ENCODE assay signal across 44 cellular contexts in genomic region chr13:32302461-32302860, GRCh38. TPM values are rescaled to one million over a fixed set of nuclear protein-coding genes. Genes with fewer than 3 reads are reported as not detected.
"Had no signal": no experiment of that assay in that cellular context is flagged by ENCODE, and none has a peak within 500 bp of the region (broad histone marks: within the 10 kb centered on the region; RNA-seq: fewer than 3 reads in every experiment).

No MANE protein-coding gene starts in this region.

- H3K27me3 ChIP-seq: ascending aorta, body of pancreas, brain microvascular endothelial cell, breast epithelium had no signal

- H3K9me3 ChIP-seq: adrenal gland, ascending aorta, body of pancreas, breast epithelium had no signal

- H3K36me3 Mint-ChIP-seq: activated naive CD4-positive, alpha-beta T cell treated with anti-CD3 and anti-CD28 coated beads, Interleukin-2, amount 10 ng/mL, durations not matched to agents 7 days and 5 days; activated naive CD4-positive, alpha-beta T cell treated with anti-CD3 and anti-CD28 coated beads, Interleukin-2, amount 50 U/mL, for 24 hours; activated naive CD4-positive, alpha-beta T cell treated with anti-CD3 and anti-CD28 coated beads, Interleukin-2, amount 50 U/mL, for 72 hours; activated naive CD8-positive, alpha-beta T cell; activated naive CD8-positive, alpha-beta T cell treated with anti-CD3 and anti-CD28 coated beads for 36 hours; activated naive CD8-positive, alpha-beta T cell treated with anti-CD3 and anti-CD28 coated beads, Interleukin-2, amount 10 ng/mL, durations not matched to agents 7 days and 5 days; brain had no signal

- H3K27ac Mint-ChIP-seq: activated naive CD4-positive, alpha-beta T cell treated with anti-CD3 and anti-CD28 coated beads for 36 hours; activated naive CD4-positive, alpha-beta T cell treated with anti-CD3 and anti-CD28 coated beads, Interleukin-2, amount 10 ng/mL, durations not matched to agents 7 days and 5 days; activated naive CD4-positive, alpha-beta T cell treated with anti-CD3 and anti-CD28 coated beads, Interleukin-2, amount 50 U/mL, for 24 hours; activated naive CD4-positive, alpha-beta T cell treated with anti-CD3 and anti-CD28 coated beads, Interleukin-2, amount 50 U/mL, for 72 hours; activated naive CD8-positive, alpha-beta T cell; activated naive CD8-positive, alpha-beta T cell treated with anti-CD3 and anti-CD28 coated beads for 36 hours; activated naive CD8-positive, alpha-beta T cell treated with anti-CD3 and anti-CD28 coated beads, Interleukin-2, amount 10 ng/mL, durations not matched to agents 7 days and 5 days; activated naive CD8-positive, alpha-beta T cell treated with anti-CD3 and anti-CD28 coated beads, Interleukin-2, amount 50 U/mL, for 24 hours; activated T-cell treated with anti-CD3 and anti-CD28 coated beads, Interleukin-2, amount 50 U/mL, for 24 hours; activated T-cell treated with anti-CD3 and anti-CD28 coated beads, Interleukin-2, amount 50 U/mL, for 72 hours; activated T-helper 1 cell treated with anti-CD3 and anti-CD28 coated beads, Interleukin-12 subunit alpha, Interleukin-12 subunit beta, Interleukin-2, Interleukin-4 antibody, amounts not matched to agents 30 ng/mL and 10 ng/mL and 1 ng/mL, durations not matched to agents 14 hours and 24 hours and 36 hours; activated T-helper 17 cell treated with anti-CD3 and anti-CD28 coated beads, Interleukin-2, amount 50 U/mL, for 72 hours; activated T-helper 2 cell treated with anti-CD3 and anti-CD28 coated beads, Interferon-gamma antibody, Interleukin-2, Interleukin-4, amounts not matched to agents 10 μg/mL and 5 μg/mL and 100 μg/mL, durations not matched to agents 14 hours and 24 hours and 36 hours; brain had no signal

- H3K4me3 Mint-ChIP-seq: activated naive CD4-positive, alpha-beta T cell treated with anti-CD3 and anti-CD28 coated beads for 36 hours; activated naive CD4-positive, alpha-beta T cell treated with anti-CD3 and anti-CD28 coated beads, Interleukin-2, amount 10 ng/mL, durations not matched to agents 7 days and 5 days; activated naive CD4-positive, alpha-beta T cell treated with anti-CD3 and anti-CD28 coated beads, Interleukin-2, amount 50 U/mL, for 24 hours; activated naive CD8-positive, alpha-beta T cell; activated naive CD8-positive, alpha-beta T cell treated with anti-CD3 and anti-CD28 coated beads for 36 hours; activated naive CD8-positive, alpha-beta T cell treated with anti-CD3 and anti-CD28 coated beads, Interleukin-2, amount 10 ng/mL, durations not matched to agents 7 days and 5 days; activated naive CD8-positive, alpha-beta T cell treated with anti-CD3 and anti-CD28 coated beads, Interleukin-2, amount 50 U/mL, for 24 hours; activated T-cell treated with anti-CD3 and anti-CD28 coated beads, Interleukin-2, amount 50 U/mL, for 24 hours; activated T-cell treated with anti-CD3 and anti-CD28 coated beads, Interleukin-2, amount 50 U/mL, for 4 hours; activated T-cell treated with anti-CD3 and anti-CD28 coated beads, Interleukin-2, amount 50 U/mL, for 72 hours; activated T-helper 1 cell treated with anti-CD3 and anti-CD28 coated beads, Interleukin-12 subunit alpha, Interleukin-12 subunit beta, Interleukin-2, Interleukin-4 antibody, amounts not matched to agents 30 ng/mL and 10 ng/mL and 1 ng/mL, durations not matched to agents 14 hours and 24 hours and 36 hours; activated T-helper 17 cell treated with anti-CD3 and anti-CD28 coated beads, Interleukin-2, amount 50 U/mL, for 72 hours; brain; central memory CD8-positive, alpha-beta T cell had no signal

- H3K4me1 ChIP-seq: adrenal gland, ascending aorta, body of pancreas, breast epithelium had no signal

- H3K4me1 Mint-ChIP-seq: activated T-helper 17 cell treated with anti-CD3 and anti-CD28 coated beads, Interleukin-2, amount 50 U/mL, for 72 hours; central memory CD8-positive, alpha-beta T cell had no signal

- FAIRE-seq: astrocyte, bronchial epithelial cell had no signal

- DNase-seq: activated effector memory CD4-positive, alpha-beta T cell treated with anti-CD3 and anti-CD28 coated beads, Interleukin-2, amount 50 U/mL, for 16 hours; activated effector memory CD4-positive, alpha-beta T cell treated with Interleukin-2 at 50 U/mL for 16 hours; activated gamma-delta T cell; activated gamma-delta T cell treated with Interleukin-2 at 50 U/mL for 16 hours; activated naive CD4-positive, alpha-beta T cell; activated naive CD4-positive, alpha-beta T cell treated with anti-CD3 and anti-CD28 coated beads for 36 hours; activated naive CD4-positive, alpha-beta T cell treated with anti-CD3 and anti-CD28 coated beads, Interleukin-2, amount 10 ng/mL, durations not matched to agents 7 days and 5 days; activated naive CD4-positive, alpha-beta T cell treated with anti-CD3 and anti-CD28 coated beads, Interleukin-2, amount 50 U/mL, for 16 hours; activated naive CD4-positive, alpha-beta T cell treated with Interleukin-2 at 50 U/mL for 16 hours; activated naive CD8-positive, alpha-beta T cell treated with anti-CD3 and anti-CD28 coated beads for 36 hours; activated naive CD8-positive, alpha-beta T cell treated with anti-CD3 and anti-CD28 coated beads, Interleukin-2, amount 10 ng/mL, durations not matched to agents 7 days and 5 days; activated naive CD8-positive, alpha-beta T cell treated with anti-CD3 and anti-CD28 coated beads, Interleukin-2, amount 50 U/mL, for 24 hours; activated T-cell treated with anti-CD3 and anti-CD28 coated beads, Interleukin-2, amount 50 U/mL, for 1 hour; activated T-cell treated with anti-CD3 and anti-CD28 coated beads, Interleukin-2, amount 50 U/mL, for 24 hours; activated T-cell treated with anti-CD3 and anti-CD28 coated beads, Interleukin-2, amount 50 U/mL, for 4 hours; activated T-cell treated with anti-CD3 and anti-CD28 coated beads, Interleukin-2, amount 50 U/mL, for 48 hours; activated T-cell treated with anti-CD3 and anti-CD28 coated beads, Interleukin-2, amount 50 U/mL, for 72 hours; adrenal gland; amniotic stem cell; amygdala; anterior cingulate cortex; aorta; body of pancreas; brain microvascular endothelial cell; caudate nucleus; central memory CD4-positive, alpha-beta T cell; cerebellar nuclear complex had no signal

- H3K27ac ChIP-seq: adrenal gland, ascending aorta, body of pancreas, brain microvascular endothelial cell, breast epithelium, cardiac muscle cell had no signal

- H3K9me3 Mint-ChIP-seq: activated naive CD4-positive, alpha-beta T cell treated with anti-CD3 and anti-CD28 coated beads for 36 hours; activated naive CD4-positive, alpha-beta T cell treated with anti-CD3 and anti-CD28 coated beads, Interleukin-2, amount 10 ng/mL, durations not matched to agents 7 days and 5 days; activated naive CD4-positive, alpha-beta T cell treated with anti-CD3 and anti-CD28 coated beads, Interleukin-2, amount 50 U/mL, for 24 hours; activated naive CD4-positive, alpha-beta T cell treated with anti-CD3 and anti-CD28 coated beads, Interleukin-2, amount 50 U/mL, for 72 hours; activated naive CD8-positive, alpha-beta T cell treated with anti-CD3 and anti-CD28 coated beads for 36 hours; activated naive CD8-positive, alpha-beta T cell treated with anti-CD3 and anti-CD28 coated beads, Interleukin-2, amount 10 ng/mL, durations not matched to agents 7 days and 5 days; activated naive CD8-positive, alpha-beta T cell treated with anti-CD3 and anti-CD28 coated beads, Interleukin-2, amount 50 U/mL, for 24 hours; activated T-cell treated with anti-CD3 and anti-CD28 coated beads, Interleukin-2, amount 50 U/mL, for 24 hours; activated T-cell treated with anti-CD3 and anti-CD28 coated beads, Interleukin-2, amount 50 U/mL, for 4 hours; activated T-cell treated with anti-CD3 and anti-CD28 coated beads, Interleukin-2, amount 50 U/mL, for 72 hours; activated T-helper 1 cell treated with anti-CD3 and anti-CD28 coated beads, Interleukin-12 subunit alpha, Interleukin-12 subunit beta, Interleukin-2, Interleukin-4 antibody, amounts not matched to agents 30 ng/mL and 10 ng/mL and 1 ng/mL, durations not matched to agents 14 hours and 24 hours and 36 hours; activated T-helper 17 cell treated with anti-CD3 and anti-CD28 coated beads, Interleukin-2, amount 50 U/mL, for 72 hours; activated T-helper 2 cell treated with anti-CD3 and anti-CD28 coated beads, Interferon-gamma antibody, Interleukin-2, Interleukin-4, amounts not matched to agents 10 μg/mL and 5 μg/mL and 100 μg/mL, durations not matched to agents 14 hours and 24 hours and 36 hours; brain; central memory CD8-positive, alpha-beta T cell had no signal

- ATAC-seq: activated naive CD4-positive, alpha-beta T cell treated with anti-CD3 and anti-CD28 coated beads, Interleukin-2, amount 50 U/mL, for 72 hours; activated naive CD8-positive, alpha-beta T cell treated with anti-CD3 and anti-CD28 coated beads, Interleukin-2, amount 50 U/mL, for 24 hours; activated T-cell treated with anti-CD3 and anti-CD28 coated beads, Interleukin-2, amount 50 U/mL, for 4 hours; activated T-cell treated with anti-CD3 and anti-CD28 coated beads, Interleukin-2, amount 50 U/mL, for 72 hours; activated T-helper 17 cell treated with anti-CD3 and anti-CD28 coated beads, Interleukin-2, amount 50 U/mL, for 72 hours; body of pancreas had no signal

- H3K36me3 ChIP-seq: adrenal gland, ascending aorta, brain microvascular endothelial cell, breast epithelium, cardiac muscle cell had no signal

- H3K27me3 Mint-ChIP-seq: brain; central memory CD8-positive, alpha-beta T cell had no signal

- H3K4me3 ChIP-seq: adrenal gland, ascending aorta, body of pancreas, breast epithelium, cardiac muscle cell had no signal

RNA-seq across cellular contexts. Expression of gene ZAR1L, which starts 12.7 kb away (rescaled TPM):
- total RNA-seq: activated naive CD4-positive, alpha-beta T cell treated with anti-CD3 and anti-CD28 coated beads for 36 hours; activated naive CD4-positive, alpha-beta T cell treated with anti-CD3 and anti-CD28 coated beads, Interleukin-2, amount 50 U/mL, for 72 hours; activated naive CD8-positive, alpha-beta T cell treated with anti-CD3 and anti-CD28 coated beads, Interleukin-2, amount 10 ng/mL, durations not matched to agents 7 days and 5 days; activated T-cell treated with anti-CD3 and anti-CD28 coated beads, Interleukin-2, amount 50 U/mL, for 4 hours; activated T-cell treated with anti-CD3 and anti-CD28 coated beads, Interleukin-2, amount 50 U/mL, for 72 hours; activated T-helper 1 cell treated with anti-CD3 and anti-CD28 coated beads, Interleukin-12 subunit alpha, Interleukin-12 subunit beta, Interleukin-2, Interleukin-4 antibody, amounts not matched to agents 30 ng/mL and 10 ng/mL and 1 ng/mL, durations not matched to agents 14 hours and 24 hours and 36 hours; activated T-helper 2 cell treated with anti-CD3 and anti-CD28 coated beads, Interferon-gamma antibody, Interleukin-2, Interleukin-4, amounts not matched to agents 10 μg/mL and 5 μg/mL and 100 μg/mL, durations not matched to agents 14 hours and 24 hours and 36 hours; adrenal gland; aorta; ascending aorta; astrocyte; body of pancreas; breast epithelium; bronchial epithelial cell; cardiac muscle cell; cardiac septum; cerebellum; chondrocyte had no signal
- polyA plus RNA-seq: adipose tissue, adrenal gland, aorta, cardiac muscle cell had no signal
